1 cellular context compared by ENCODE assay signal in the genomic region with DNA sequence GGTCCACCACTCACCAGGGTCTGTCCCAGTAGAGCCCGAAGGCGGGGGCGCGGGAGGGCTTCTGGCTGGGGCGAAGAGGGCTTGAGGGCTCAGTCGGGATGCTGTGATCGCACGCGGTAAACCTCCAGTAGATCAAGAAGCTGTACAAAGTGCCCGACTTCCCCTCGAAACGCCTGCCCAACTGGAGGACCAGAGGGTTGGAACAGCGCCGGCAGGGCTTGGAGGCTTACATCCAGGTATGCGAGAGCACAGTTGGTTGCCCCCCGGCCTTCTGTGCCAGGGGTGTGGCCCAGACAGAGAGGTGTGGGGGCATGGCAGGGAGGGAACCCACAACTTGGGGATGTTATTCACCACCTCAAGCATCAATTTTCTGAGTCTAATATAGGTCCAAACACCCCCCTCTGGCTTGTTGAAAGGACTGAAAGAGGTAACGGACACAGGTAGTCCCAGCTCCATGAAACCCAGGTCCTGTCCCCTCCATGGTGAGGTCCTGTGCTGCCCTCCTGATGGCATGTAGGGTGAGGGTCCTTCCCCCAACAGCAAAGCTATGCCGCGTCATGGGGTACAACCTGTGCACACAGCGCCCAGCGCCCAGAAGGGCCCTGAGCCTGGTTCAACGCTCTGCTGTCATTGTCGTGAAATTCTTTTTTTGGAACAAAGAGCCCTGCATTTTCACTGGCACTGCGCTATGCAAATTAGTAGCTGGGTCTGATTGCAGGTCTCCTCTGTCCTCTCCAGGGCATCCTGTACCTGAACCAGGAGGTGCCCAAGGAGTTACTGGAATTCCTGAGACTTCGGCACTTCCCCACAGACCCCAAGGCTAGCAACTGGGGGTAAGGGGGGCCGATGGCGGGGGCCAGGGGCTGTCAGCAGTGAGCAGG.
TF ChIP-seq lines count a peak whose summit lies in the region.

No MANE protein-coding gene starts in this region.

TF ChIP-seq in A549, 52 proteins besides CTCF, POLR2A, EP300 and RAD21:
- TF ChIP-seq, protein P1, sequence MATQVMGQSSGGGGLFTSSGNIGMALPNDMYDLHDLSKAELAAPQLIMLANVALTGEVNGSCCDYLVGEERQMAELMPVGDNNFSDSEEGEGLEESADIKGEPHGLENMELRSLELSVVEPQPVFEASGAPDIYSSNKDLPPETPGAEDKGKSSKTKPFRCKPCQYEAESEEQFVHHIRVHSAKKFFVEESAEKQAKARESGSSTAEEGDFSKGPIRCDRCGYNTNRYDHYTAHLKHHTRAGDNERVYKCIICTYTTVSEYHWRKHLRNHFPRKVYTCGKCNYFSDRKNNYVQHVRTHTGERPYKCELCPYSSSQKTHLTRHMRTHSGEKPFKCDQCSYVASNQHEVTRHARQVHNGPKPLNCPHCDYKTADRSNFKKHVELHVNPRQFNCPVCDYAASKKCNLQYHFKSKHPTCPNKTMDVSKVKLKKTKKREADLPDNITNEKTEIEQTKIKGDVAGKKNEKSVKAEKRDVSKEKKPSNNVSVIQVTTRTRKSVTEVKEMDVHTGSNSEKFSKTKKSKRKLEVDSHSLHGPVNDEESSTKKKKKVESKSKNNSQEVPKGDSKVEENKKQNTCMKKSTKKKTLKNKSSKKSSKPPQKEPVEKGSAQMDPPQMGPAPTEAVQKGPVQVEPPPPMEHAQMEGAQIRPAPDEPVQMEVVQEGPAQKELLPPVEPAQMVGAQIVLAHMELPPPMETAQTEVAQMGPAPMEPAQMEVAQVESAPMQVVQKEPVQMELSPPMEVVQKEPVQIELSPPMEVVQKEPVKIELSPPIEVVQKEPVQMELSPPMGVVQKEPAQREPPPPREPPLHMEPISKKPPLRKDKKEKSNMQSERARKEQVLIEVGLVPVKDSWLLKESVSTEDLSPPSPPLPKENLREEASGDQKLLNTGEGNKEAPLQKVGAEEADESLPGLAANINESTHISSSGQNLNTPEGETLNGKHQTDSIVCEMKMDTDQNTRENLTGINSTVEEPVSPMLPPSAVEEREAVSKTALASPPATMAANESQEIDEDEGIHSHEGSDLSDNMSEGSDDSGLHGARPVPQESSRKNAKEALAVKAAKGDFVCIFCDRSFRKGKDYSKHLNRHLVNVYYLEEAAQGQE (IDR thresholded peaks at IDR 0.05): no peak
- TF ChIP-seq POLR2AphosphoS2 (conservative IDR thresholded peaks at IDR 0.05; ENCODE audit: low read length) (no peak), HOXB5 (CRISPR knock-in tag; IDR thresholded peaks at IDR 0.05) (no peak), EHMT2 (IDR thresholded peaks at IDR 0.05; ENCODE audit: low read depth) (no peak), SMC3 (IDR thresholded peaks at IDR 0.05) (no peak)
